In genomic region chr2:177263451-177264208, GRCh38 we compare ENCODE assay signal across 1 cellular context.
TF ChIP-seq lines count a peak whose summit lies in the region.

No MANE protein-coding gene starts in this region.

TF ChIP-seq in GM12878, 131 proteins besides CTCF, POLR2A, EP300 and RAD21 (continued from another document):
- no peak for TF ChIP-seq BCL3 (IDR thresholded peaks at IDR 0.05; ENCODE audit: borderline replicate concordance, insufficient read depth, low read depth, low read length, poor library complexity, severe bottlenecking)
- peak; percentile 76 for TF ChIP-seq SP1 (IDR thresholded peaks at IDR 0.05; ENCODE audit: low read depth, low read length)
- TF ChIP-seq NFYA (IDR thresholded peaks at IDR 0.05; ENCODE audit: borderline replicate concordance, low read depth, low read length), result no peak
- no peak for TF ChIP-seq CEBPZ (IDR thresholded peaks at IDR 0.05; ENCODE audit: low read depth, low read length)
- peak; percentile 86 for TF ChIP-seq MYC (IDR thresholded peaks at IDR 0.05; ENCODE audit: insufficient read depth, insufficient read length, insufficient replicate concordance, low read length, severe bottlenecking)
- TF ChIP-seq FOXM1 (IDR thresholded peaks at IDR 0.05; ENCODE audit: low read depth, low read length), result peak; percentile 80; the same call in 1 of the 2 replicates
- no peak for TF ChIP-seq ZNF217 (IDR thresholded peaks at IDR 0.05)
- no peak for TF ChIP-seq SPI1 (IDR thresholded peaks at IDR 0.05; ENCODE audit: borderline replicate concordance, insufficient read depth, low read depth, low read length)
- TF ChIP-seq ELK1 (IDR thresholded peaks at IDR 0.05; ENCODE audit: low read depth, low read length), result peak; percentile 67; the same call in 1 of the 2 replicates
- TF ChIP-seq IKZF2 (IDR thresholded peaks at IDR 0.05), result peak; percentile 87 to 88
- TF ChIP-seq BHLHE40 (IDR thresholded peaks at IDR 0.05; ENCODE audit: borderline replicate concordance in 1 of 2, low read depth in 2 of 2, low read length in 1 of 2), result peak; percentile 70 to 77; a peak in 3 of 4 replicates
